ENCODE assay signal across 21 cellular contexts in genomic region chr5:1314564-1314982, GRCh38. TPM values are rescaled to one million over a fixed set of nuclear protein-coding genes. Genes with fewer than 3 reads are reported as not detected.
DNase-seq lines count a peak whose midpoint lies in the region; ATAC-seq, FAIRE-seq and TF ChIP-seq lines count a peak whose summit lies in the region.
"Had no signal": no experiment of that assay in that cellular context is flagged by ENCODE, and none has a peak within 500 bp of the region (broad histone marks: within the 10 kb centered on the region; RNA-seq: fewer than 3 reads in every experiment).

No MANE protein-coding gene starts in this region.

- H3K4me1 Mint-ChIP-seq in activated naive CD8-positive, alpha-beta T cell treated with anti-CD3 and anti-CD28 coated beads, Interleukin-2, amount 10 ng/mL, durations not matched to agents 7 days and 5 days: peaks cover 53% of the 10 kb centered on the region
- H3K4me1 Mint-ChIP-seq in activated naive CD8-positive, alpha-beta T cell treated with anti-CD3 and anti-CD28 coated beads for 36 hours: peaks cover 63% of the 10 kb centered on the region

- no peaks in the 10 kb centered on the region for H3K79me2 ChIP-seq in OCI-LY3 (ENCODE audit: low read length)

- peak overlapping the region; percentile 71 for H3K4me2 ChIP-seq in OCI-LY3 (ENCODE audit: low read length)

- peaks cover 7% of the 10 kb centered on the region; the same call in 1 of the 2 replicates for H3K9me3 ChIP-seq in OCI-LY3 (ENCODE audit: insufficient read depth, low read length)
- H3K9me3 ChIP-seq in kidney (ENCODE audit: control insufficient read depth in 1 of 2, low read length in 2 of 2): no peaks in the 10 kb centered on the region
- no peaks in the 10 kb centered on the region for H3K9me3 ChIP-seq in aorta (ENCODE audit: control insufficient read depth, low read length)
- H3K9me3 ChIP-seq: breast epithelium had no signal

- H3K4me3 Mint-ChIP-seq in activated naive CD8-positive, alpha-beta T cell treated with anti-CD3 and anti-CD28 coated beads, Interleukin-2, amount 10 ng/mL, durations not matched to agents 7 days and 5 days: no peak overlapping the region
- no peak overlapping the region for H3K4me3 Mint-ChIP-seq in activated naive CD8-positive, alpha-beta T cell treated with anti-CD3 and anti-CD28 coated beads for 36 hours
- H3K4me3 Mint-ChIP-seq: endodermal cell had no signal

- H3K36me3 Mint-ChIP-seq in activated naive CD8-positive, alpha-beta T cell treated with anti-CD3 and anti-CD28 coated beads, Interleukin-2, amount 10 ng/mL, durations not matched to agents 7 days and 5 days: peaks cover 20% of the 10 kb centered on the region
- peaks cover 12% of the 10 kb centered on the region for H3K36me3 Mint-ChIP-seq in activated naive CD8-positive, alpha-beta T cell treated with anti-CD3 and anti-CD28 coated beads for 36 hours

- no peaks in the 10 kb centered on the region for H3K27me3 ChIP-seq in OCI-LY3 (ENCODE audit: low read depth, low read length)
- no peaks in the 10 kb centered on the region for H3K27me3 ChIP-seq in aorta (ENCODE audit: control insufficient read depth in 1 of 2, insufficient read depth in 2 of 2, low read length in 1 of 2)
- H3K27me3 ChIP-seq: breast epithelium had no signal

- H3K4me3 ChIP-seq in OCI-LY3 (ENCODE audit: low read length) (no peak overlapping the region; the same call in 1 of the 2 replicates), kidney (ENCODE audit: low read length in 2 of 2) (no peak overlapping the region), aorta (ENCODE audit: low read length in 2 of 2) (no peak overlapping the region)
- H3K4me3 ChIP-seq: breast epithelium had no signal

- H3K36me3 ChIP-seq in OCI-LY3 (replicated peaks; ENCODE audit: low read depth, low read length) (peaks cover 20% of the 10 kb centered on the region), kidney (ENCODE audit: control insufficient read depth in 1 of 2, insufficient read depth in 2 of 2, low read length in 2 of 2) (peaks cover 6 to 13% of the 10 kb centered on the region in 2 donors), aorta (ENCODE audit: control insufficient read depth in 1 of 2, insufficient read depth in 2 of 2, low read length in 1 of 2) (peaks cover 0 to 5% of the 10 kb centered on the region in 2 donors)
- H3K36me3 ChIP-seq: breast epithelium had no signal

- peak; percentile 31 for DNase-seq in activated naive CD8-positive, alpha-beta T cell treated with anti-CD3 and anti-CD28 coated beads, Interleukin-2, amount 10 ng/mL, durations not matched to agents 7 days and 5 days
- DNase-seq in activated naive CD8-positive, alpha-beta T cell treated with anti-CD3 and anti-CD28 coated beads for 36 hours: no peak
- DNase-seq in kidney: peak; percentile 68
- DNase-seq in aorta: peak; percentile 34 to 63
- DNase-seq in urothelium cell line (ENCODE audit: low spot score): no peak
- no peak for DNase-seq in ACHN
- DNase-seq: activated CD4-positive, alpha-beta T cell treated with anti-CD3 and anti-CD28 coated beads, Interleukin-2, amount 50 U/mL, for 1 hour; AML-193; EL; foreskin fibroblast; Karpas-422; mammary epithelial cell; NCI-H146; NCI-H510A; small intestine; stimulated activated naive CD8-positive, alpha-beta T cell treated with anti-CD3 and anti-CD28 coated beads, Interleukin-15, amount 100 ng/mL, for 72 hours had no signal

- FAIRE-seq in kidney (lab: Jason Lieb, UNC) (no peak), urothelium cell line (lab: Jason Lieb, UNC) (no peak)
- FAIRE-seq: small intestine had no signal

- H3K27ac ChIP-seq in OCI-LY3 (ENCODE audit: low read length) (peak overlapping the region; percentile 92), kidney (ENCODE audit: low read depth in 2 of 2, low read length in 2 of 2) (no peak overlapping the region), aorta (ENCODE audit: low read depth in 1 of 2, low read length in 2 of 2) (no peak overlapping the region)
- H3K27ac ChIP-seq: breast epithelium had no signal

- H2AFZ ChIP-seq in OCI-LY3 (ENCODE audit: low read depth, low read length): no peak overlapping the region

- POLR2A ChIA-PET in activated naive CD8-positive, alpha-beta T cell treated with anti-CD3 and anti-CD28 coated beads, Interleukin-2, amount 10 ng/mL, durations not matched to agents 7 days and 5 days (lab: Charles Lee): interaction anchor here (2.0 to 2.8 kb wide), 3 partner anchors 30 to 72 kb away, joined by 7 to 14 read pairs (median 11); partner anchors contain the start of gene CLPTM1L

- ATAC-seq in activated naive CD8-positive, alpha-beta T cell treated with anti-CD3 and anti-CD28 coated beads, Interleukin-2, amount 10 ng/mL, durations not matched to agents 7 days and 5 days (ENCODE audit: low read depth): no peak
- ATAC-seq in aorta (ENCODE audit: low FRiP score) (no peak), HG03135 (IDR thresholded peaks at IDR 0.05; ENCODE audit: unreplicated experiment) (no peak)
- ATAC-seq: stimulated activated naive CD8-positive, alpha-beta T cell treated with anti-CD3 and anti-CD28 coated beads, Interleukin-15, amount 100 ng/mL, for 72 hours had no signal

- 91 to 94% methylated on average over 13 of the region's 13 CpGs for WGBS in aorta, 2 donors

- H3K4me1 ChIP-seq in OCI-LY3 (ENCODE audit: low read length): peaks cover 53% of the 10 kb centered on the region
- peaks cover 0 to 5% of the 10 kb centered on the region in 2 donors for H3K4me1 ChIP-seq in kidney (ENCODE audit: control insufficient read depth in 1 of 2, insufficient read depth in 1 of 2, low read depth in 1 of 2, low read length in 2 of 2)
- no peaks in the 10 kb centered on the region for H3K4me1 ChIP-seq in aorta (ENCODE audit: control insufficient read depth in 1 of 2, insufficient read depth in 2 of 2, low read length in 2 of 2)
- H3K4me1 ChIP-seq: breast epithelium had no signal

- intact Hi-C loops in kidney (cut with DNase I): no loop called here
- intact Hi-C loops in aorta (cut with DNase I): no loop called here

- in situ Hi-C loops in ACHN (cut with HindIII; ENCODE audit: low pct_ligation_motif_present, low pct_unique_long_range_greater_than_20kb, low sequenced_read_pairs): no loop called here

- H3K27me3 Mint-ChIP-seq in activated naive CD8-positive, alpha-beta T cell treated with anti-CD3 and anti-CD28 coated beads, Interleukin-2, amount 10 ng/mL, durations not matched to agents 7 days and 5 days: peaks cover 22% of the 10 kb centered on the region
- peaks cover 6% of the 10 kb centered on the region for H3K27me3 Mint-ChIP-seq in activated naive CD8-positive, alpha-beta T cell treated with anti-CD3 and anti-CD28 coated beads for 36 hours
- H3K27me3 Mint-ChIP-seq: activated naive CD4-positive, alpha-beta T cell treated with anti-CD3 and anti-CD28 coated beads, Interleukin-2, amount 50 U/mL, for 24 hours had no signal

- H3K9ac ChIP-seq in OCI-LY3 (ENCODE audit: low read length): no peak overlapping the region
- H3K9ac ChIP-seq in kidney (ENCODE audit: low read length in 2 of 2): no peak overlapping the region

- TF ChIP-seq CTCF in OCI-LY3 (IDR thresholded peaks at IDR 0.05; ENCODE audit: low read depth, low read length) (no peak), kidney (IDR thresholded peaks at IDR 0.05; ENCODE audit: borderline replicate concordance, extremely low read depth, insufficient read depth) (no peak)

- H4K20me1 ChIP-seq in OCI-LY3 (ENCODE audit: insufficient read depth, low read length): no peaks in the 10 kb centered on the region

- peaks cover 11% of the 10 kb centered on the region for H3K9me3 Mint-ChIP-seq in activated naive CD8-positive, alpha-beta T cell treated with anti-CD3 and anti-CD28 coated beads, Interleukin-2, amount 10 ng/mL, durations not matched to agents 7 days and 5 days
- peaks cover 12% of the 10 kb centered on the region for H3K9me3 Mint-ChIP-seq in activated naive CD8-positive, alpha-beta T cell treated with anti-CD3 and anti-CD28 coated beads for 36 hours
- H3K9me3 Mint-ChIP-seq: activated naive CD4-positive, alpha-beta T cell treated with anti-CD3 and anti-CD28 coated beads, Interleukin-2, amount 50 U/mL, for 24 hours had no signal

- H3K27ac Mint-ChIP-seq in activated naive CD8-positive, alpha-beta T cell treated with anti-CD3 and anti-CD28 coated beads, Interleukin-2, amount 10 ng/mL, durations not matched to agents 7 days and 5 days: no peak overlapping the region
- no peak overlapping the region for H3K27ac Mint-ChIP-seq in activated naive CD8-positive, alpha-beta T cell treated with anti-CD3 and anti-CD28 coated beads for 36 hours
- H3K27ac Mint-ChIP-seq: endodermal cell had no signal

RNA-seq across cellular contexts. Expression of gene TERT, which starts 19.7 kb away (rescaled TPM):
- total RNA-seq in activated naive CD8-positive, alpha-beta T cell treated with anti-CD3 and anti-CD28 coated beads, Interleukin-2, amount 10 ng/mL, durations not matched to agents 7 days and 5 days: under 1 TPM in 1 of 2 experiments, not detected in 1; 0.36 TPM
- 1 to 10 TPM; 6.0 to 6.2 TPM for total RNA-seq in activated naive CD8-positive, alpha-beta T cell treated with anti-CD3 and anti-CD28 coated beads for 36 hours
- total RNA-seq in kidney (0.91 TPM), aorta (not detected)
- polyA plus RNA-seq in kidney (ENCODE audit: insufficient read depth, low read depth, low replicate concordance) (not detected), aorta (not detected)
- total RNA-seq: mammary epithelial cell had no signal
- polyA plus RNA-seq: mammary epithelial cell had no signal

RNA-seq across cellular contexts. Expression of gene CLPTM1L, which starts 30.3 kb away (rescaled TPM):
- total RNA-seq in activated naive CD8-positive, alpha-beta T cell treated with anti-CD3 and anti-CD28 coated beads, Interleukin-2, amount 10 ng/mL, durations not matched to agents 7 days and 5 days: 10 to 100 TPM; 80.9 to 82.7 TPM
- total RNA-seq in activated naive CD8-positive, alpha-beta T cell treated with anti-CD3 and anti-CD28 coated beads for 36 hours: 10 to 100 TPM; 90.0 to 91.6 TPM
- total RNA-seq in kidney: 96.6 TPM
- 135 TPM for polyA plus RNA-seq in kidney (ENCODE audit: insufficient read depth, low read depth, low replicate concordance)
- 10 to 100 TPM; 66.0 to 71.2 TPM for total RNA-seq in aorta
- 10 to 100 TPM; 72.5 to 95.5 TPM for polyA plus RNA-seq in aorta

Comparison
In these comparisons a context has a peak if more than half of its experiments do, and no peak if none do; other contexts are left out.
1. DNase-seq: peak in activated naive CD8-positive, alpha-beta T cell treated with anti-CD3 and anti-CD28 coated beads, Interleukin-2, amount 10 ng/mL, durations not matched to agents 7 days and 5 days (single experiment), kidney (single experiment) and aorta (2 of 2); none in activated naive CD8-positive, alpha-beta T cell treated with anti-CD3 and anti-CD28 coated beads for 36 hours (single experiment), urothelium cell line (single experiment) and ACHN (single experiment).